Comparison of ENCODE assay signal across 2 cellular contexts in the genomic region with DNA sequence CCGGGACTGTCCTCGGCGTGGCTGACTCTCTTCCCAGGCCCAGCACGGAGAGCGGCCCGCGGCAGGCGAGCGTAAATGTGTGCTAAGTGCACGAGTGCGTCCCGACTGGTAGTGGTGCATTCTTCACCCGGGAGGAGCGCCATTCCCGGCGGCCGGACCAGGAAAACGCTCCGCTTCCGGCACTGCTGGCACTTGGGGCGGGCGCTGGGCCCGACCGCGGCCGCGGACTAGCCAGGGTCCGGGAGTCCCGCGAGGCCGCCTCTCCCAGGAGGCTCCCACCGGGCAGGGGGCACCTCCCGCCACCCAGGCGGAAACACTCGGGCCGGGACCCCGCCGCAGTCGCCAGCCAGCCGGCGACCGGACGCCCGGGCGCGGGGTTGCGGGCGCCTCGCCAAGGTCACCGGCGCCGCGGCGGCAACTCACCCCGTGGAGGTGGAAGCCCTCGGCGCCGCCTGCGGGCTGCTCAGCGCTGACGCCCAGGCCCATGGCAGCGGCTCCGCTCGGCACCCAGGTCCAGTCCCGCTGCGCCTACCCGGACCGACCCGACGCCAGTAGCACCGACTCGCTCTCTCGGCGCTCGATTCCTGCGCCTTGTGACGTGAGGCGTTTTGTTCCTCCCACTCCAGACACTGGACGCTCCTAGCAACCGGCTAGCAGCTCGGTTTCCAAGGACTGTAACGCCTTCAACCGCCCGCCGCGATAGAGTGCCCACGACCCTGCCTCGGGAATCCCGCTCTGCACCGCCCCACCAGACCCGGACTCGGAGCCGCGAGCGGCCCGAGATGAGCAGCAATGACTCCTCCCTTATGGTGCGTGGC.
TF ChIP-seq lines count a peak whose summit lies in the region.

A gene (minus strand): TSS at position 572 of the 818 bp plus-strand sequence. CDS start 86 bp downstream, at position 486.
A gene with protein sequence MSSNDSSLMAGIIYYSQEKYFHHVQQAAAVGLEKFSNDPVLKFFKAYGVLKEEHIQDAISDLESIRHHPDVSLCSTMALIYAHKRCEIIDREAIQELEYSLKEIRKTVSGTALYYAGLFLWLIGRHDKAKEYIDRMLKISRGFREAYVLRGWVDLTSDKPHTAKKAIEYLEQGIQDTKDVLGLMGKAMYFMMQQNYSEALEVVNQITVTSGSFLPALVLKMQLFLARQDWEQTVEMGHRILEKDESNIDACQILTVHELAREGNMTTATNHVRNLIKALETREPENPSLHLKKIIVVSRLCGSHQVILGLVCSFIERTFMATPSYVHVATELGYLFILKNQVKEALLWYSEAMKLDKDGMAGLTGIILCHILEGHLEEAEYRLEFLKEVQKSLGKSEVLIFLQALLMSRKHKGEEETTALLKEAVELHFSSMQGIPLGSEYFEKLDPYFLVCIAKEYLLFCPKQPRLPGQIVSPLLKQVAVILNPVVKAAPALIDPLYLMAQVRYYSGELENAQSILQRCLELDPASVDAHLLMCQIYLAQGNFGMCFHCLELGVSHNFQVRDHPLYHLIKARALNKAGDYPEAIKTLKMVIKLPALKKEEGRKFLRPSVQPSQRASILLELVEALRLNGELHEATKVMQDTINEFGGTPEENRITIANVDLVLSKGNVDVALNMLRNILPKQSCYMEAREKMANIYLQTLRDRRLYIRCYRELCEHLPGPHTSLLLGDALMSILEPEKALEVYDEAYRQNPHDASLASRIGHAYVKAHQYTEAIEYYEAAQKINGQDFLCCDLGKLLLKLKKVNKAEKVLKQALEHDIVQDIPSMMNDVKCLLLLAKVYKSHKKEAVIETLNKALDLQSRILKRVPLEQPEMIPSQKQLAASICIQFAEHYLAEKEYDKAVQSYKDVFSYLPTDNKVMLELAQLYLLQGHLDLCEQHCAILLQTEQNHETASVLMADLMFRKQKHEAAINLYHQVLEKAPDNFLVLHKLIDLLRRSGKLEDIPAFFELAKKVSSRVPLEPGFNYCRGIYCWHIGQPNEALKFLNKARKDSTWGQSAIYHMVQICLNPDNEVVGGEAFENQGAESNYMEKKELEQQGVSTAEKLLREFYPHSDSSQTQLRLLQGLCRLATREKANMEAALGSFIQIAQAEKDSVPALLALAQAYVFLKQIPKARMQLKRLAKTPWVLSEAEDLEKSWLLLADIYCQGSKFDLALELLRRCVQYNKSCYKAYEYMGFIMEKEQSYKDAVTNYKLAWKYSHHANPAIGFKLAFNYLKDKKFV (N-terminal part only) (plus strand): TSS at position 625 of the 818 bp plus-strand sequence. CDS start 158 bp downstream, at position 783.

TF ChIP-seq in GM12891, 5 proteins besides CTCF, POLR2A, EP300 and RAD21:
- TF ChIP-seq PAX5 (IDR thresholded peaks at IDR 0.05; ENCODE audit: insufficient read depth, low read length, severe bottlenecking) (no peak), POLR2AphosphoS5 (IDR thresholded peaks at IDR 0.05; ENCODE audit: low read depth, low read length) (no peak), POU2F2 (IDR thresholded peaks at IDR 0.05; ENCODE audit: low read depth, low read length) (no peak), TAF1 (IDR thresholded peaks at IDR 0.05; ENCODE audit: low read depth, low read length) (no peak)

TF ChIP-seq in K562, 482 proteins besides CTCF, POLR2A, EP300 and RAD21 (continues in another document):
- TF ChIP-seq KAT7 (CRISPR knock-in tag; IDR thresholded peaks at IDR 0.05; ENCODE audit: borderline replicate concordance) (peak; percentile 71; the same call in 1 of the 2 replicates), JUND (IDR thresholded peaks at IDR 0.05; ENCODE audit: borderline replicate concordance, low read depth, low read length) (peak; percentile 66), JUND (tag; IDR thresholded peaks at IDR 0.05; ENCODE audit: borderline replicate concordance, low read depth, low read length) (peak; percentile 40; the same call in 1 of the 3 replicates), ZNF57 (CRISPR knock-in tag; IDR thresholded peaks at IDR 0.05) (0 out of 2 replicates have a peak, but pooled peaks have one; percentile 37), TAF1 (IDR thresholded peaks at IDR 0.05; ENCODE audit: control insufficient read depth, extremely low read depth, insufficient read depth, low read length, severe bottlenecking) (peak; percentile 51), DPF2 (IDR thresholded peaks at IDR 0.05) (no peak), ZBED1 (IDR thresholded peaks at IDR 0.05) (no peak), CXXC5 (CRISPR knock-in tag; IDR thresholded peaks at IDR 0.05) (peak; percentile 78), HMGN3 (IDR thresholded peaks at IDR 0.05; ENCODE audit: borderline replicate concordance, extremely low read depth, insufficient read length, low read depth, low read length) (peak; percentile 47), RBM22 (IDR thresholded peaks at IDR 0.05; ENCODE audit: low read depth, low read length, poor library complexity, severe bottlenecking) (peak; percentile 44), ZNF695 (CRISPR knock-in tag; IDR thresholded peaks at IDR 0.05) (0 out of 2 replicates have a peak, but pooled peaks have one; percentile 52), MXI1 (IDR thresholded peaks at IDR 0.05; ENCODE audit: low read depth, low read length) (peak; percentile 68; the same call in 1 of the 2 replicates), ZNF76 (CRISPR knock-in tag; IDR thresholded peaks at IDR 0.05; ENCODE audit: borderline replicate concordance) (0 out of 2 replicates have a peak, but pooled peaks have one; percentile 32), SMARCA4 (IDR thresholded peaks at IDR 0.05) (0 out of 2 replicates have a peak, but pooled peaks have one; percentile 8), NCOA6 (IDR thresholded peaks at IDR 0.05) (no peak), ETV1 (tag; conservative IDR thresholded peaks at IDR 0.05; ENCODE audit: low read depth) (peak; percentile 58; the same call in 1 of the 2 replicates), HCFC1 (IDR thresholded peaks at IDR 0.05; ENCODE audit: low read depth, low read length) (peak; percentile 68), PML (IDR thresholded peaks at IDR 0.05; ENCODE audit: low read length) (peak; percentile 52; the same call in 1 of the 2 replicates), SUPT5H (IDR thresholded peaks at IDR 0.05) (peak; percentile 65), SMC3 (conservative IDR thresholded peaks at IDR 0.05; ENCODE audit: insufficient read depth, low read depth, low read length) (no peak), DMBX1 (CRISPR knock-in tag; IDR thresholded peaks at IDR 0.05; ENCODE audit: borderline replicate concordance) (0 out of 2 replicates have a peak, but pooled peaks have one; percentile 29), ZKSCAN1 (IDR thresholded peaks at IDR 0.05; ENCODE audit: low read depth, low read length) (no peak), SMARCE1 (IDR thresholded peaks at IDR 0.05) (peak; percentile 62), SP1 (CRISPR knock-in tag; IDR thresholded peaks at IDR 0.05) (peak; percentile 83), LARP7 (IDR thresholded peaks at IDR 0.05) (no peak), SMARCA5 (IDR thresholded peaks at IDR 0.05) (no peak), SMAD2 (IDR thresholded peaks at IDR 0.05; ENCODE audit: low read depth, low read length) (no peak), MIER1 (IDR thresholded peaks at IDR 0.05; ENCODE audit: low read depth) (no peak), NR1H2 (CRISPR knock-in tag; IDR thresholded peaks at IDR 0.05) (no peak), TEAD1 (CRISPR knock-in tag; IDR thresholded peaks at IDR 0.05) (peak in 1 of 2 experiments; percentile 57; a peak in 1 of 4 replicates), NFIC (IDR thresholded peaks at IDR 0.05) (peak; percentile 85)
- TF ChIP-seq, protein P1, sequence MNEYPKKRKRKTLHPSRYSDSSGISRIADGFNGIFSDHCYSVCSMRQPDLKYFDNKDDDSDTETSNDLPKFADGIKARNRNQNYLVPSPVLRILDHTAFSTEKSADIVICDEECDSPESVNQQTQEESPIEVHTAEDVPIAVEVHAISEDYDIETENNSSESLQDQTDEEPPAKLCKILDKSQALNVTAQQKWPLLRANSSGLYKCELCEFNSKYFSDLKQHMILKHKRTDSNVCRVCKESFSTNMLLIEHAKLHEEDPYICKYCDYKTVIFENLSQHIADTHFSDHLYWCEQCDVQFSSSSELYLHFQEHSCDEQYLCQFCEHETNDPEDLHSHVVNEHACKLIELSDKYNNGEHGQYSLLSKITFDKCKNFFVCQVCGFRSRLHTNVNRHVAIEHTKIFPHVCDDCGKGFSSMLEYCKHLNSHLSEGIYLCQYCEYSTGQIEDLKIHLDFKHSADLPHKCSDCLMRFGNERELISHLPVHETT (CRISPR knock-in tag; conservative IDR thresholded peaks at IDR 0.05 in 1 of 2, IDR thresholded peaks at IDR 0.05 in 1 of 2): peak in 1 of 2 experiments; percentile 83; a peak in 2 of 4 replicates
- TF ChIP-seq, protein P2, sequence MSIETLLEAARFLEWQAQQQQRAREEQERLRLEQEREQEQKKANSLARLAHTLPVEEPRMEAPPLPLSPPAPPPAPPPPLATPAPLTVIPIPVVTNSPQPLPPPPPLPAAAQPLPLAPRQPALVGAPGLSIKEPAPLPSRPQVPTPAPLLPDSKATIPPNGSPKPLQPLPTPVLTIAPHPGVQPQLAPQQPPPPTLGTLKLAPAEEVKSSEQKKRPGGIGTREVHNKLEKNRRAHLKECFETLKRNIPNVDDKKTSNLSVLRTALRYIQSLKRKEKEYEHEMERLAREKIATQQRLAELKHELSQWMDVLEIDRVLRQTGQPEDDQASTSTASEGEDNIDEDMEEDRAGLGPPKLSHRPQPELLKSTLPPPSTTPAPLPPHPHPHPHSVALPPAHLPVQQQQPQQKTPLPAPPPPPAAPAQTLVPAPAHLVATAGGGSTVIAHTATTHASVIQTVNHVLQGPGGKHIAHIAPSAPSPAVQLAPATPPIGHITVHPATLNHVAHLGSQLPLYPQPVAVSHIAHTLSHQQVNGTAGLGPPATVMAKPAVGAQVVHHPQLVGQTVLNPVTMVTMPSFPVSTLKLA (conservative IDR thresholded peaks at IDR 0.05): peak in 1 of 2 experiments; percentile 79
- TF ChIP-seq, protein P3, sequence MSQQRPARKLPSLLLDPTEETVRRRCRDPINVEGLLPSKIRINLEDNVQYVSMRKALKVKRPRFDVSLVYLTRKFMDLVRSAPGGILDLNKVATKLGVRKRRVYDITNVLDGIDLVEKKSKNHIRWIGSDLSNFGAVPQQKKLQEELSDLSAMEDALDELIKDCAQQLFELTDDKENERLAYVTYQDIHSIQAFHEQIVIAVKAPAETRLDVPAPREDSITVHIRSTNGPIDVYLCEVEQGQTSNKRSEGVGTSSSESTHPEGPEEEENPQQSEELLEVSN (IDR thresholded peaks at IDR 0.05; ENCODE audit: borderline replicate concordance in 1 of 2, extremely low read depth in 1 of 2, insufficient read depth in 1 of 2, insufficient read length in 1 of 2, low read depth in 1 of 2, low read length in 1 of 2, poor library complexity in 1 of 2, severe bottlenecking in 1 of 2): peak in 1 of 2 experiments; percentile 38
- TF ChIP-seq, protein P4, sequence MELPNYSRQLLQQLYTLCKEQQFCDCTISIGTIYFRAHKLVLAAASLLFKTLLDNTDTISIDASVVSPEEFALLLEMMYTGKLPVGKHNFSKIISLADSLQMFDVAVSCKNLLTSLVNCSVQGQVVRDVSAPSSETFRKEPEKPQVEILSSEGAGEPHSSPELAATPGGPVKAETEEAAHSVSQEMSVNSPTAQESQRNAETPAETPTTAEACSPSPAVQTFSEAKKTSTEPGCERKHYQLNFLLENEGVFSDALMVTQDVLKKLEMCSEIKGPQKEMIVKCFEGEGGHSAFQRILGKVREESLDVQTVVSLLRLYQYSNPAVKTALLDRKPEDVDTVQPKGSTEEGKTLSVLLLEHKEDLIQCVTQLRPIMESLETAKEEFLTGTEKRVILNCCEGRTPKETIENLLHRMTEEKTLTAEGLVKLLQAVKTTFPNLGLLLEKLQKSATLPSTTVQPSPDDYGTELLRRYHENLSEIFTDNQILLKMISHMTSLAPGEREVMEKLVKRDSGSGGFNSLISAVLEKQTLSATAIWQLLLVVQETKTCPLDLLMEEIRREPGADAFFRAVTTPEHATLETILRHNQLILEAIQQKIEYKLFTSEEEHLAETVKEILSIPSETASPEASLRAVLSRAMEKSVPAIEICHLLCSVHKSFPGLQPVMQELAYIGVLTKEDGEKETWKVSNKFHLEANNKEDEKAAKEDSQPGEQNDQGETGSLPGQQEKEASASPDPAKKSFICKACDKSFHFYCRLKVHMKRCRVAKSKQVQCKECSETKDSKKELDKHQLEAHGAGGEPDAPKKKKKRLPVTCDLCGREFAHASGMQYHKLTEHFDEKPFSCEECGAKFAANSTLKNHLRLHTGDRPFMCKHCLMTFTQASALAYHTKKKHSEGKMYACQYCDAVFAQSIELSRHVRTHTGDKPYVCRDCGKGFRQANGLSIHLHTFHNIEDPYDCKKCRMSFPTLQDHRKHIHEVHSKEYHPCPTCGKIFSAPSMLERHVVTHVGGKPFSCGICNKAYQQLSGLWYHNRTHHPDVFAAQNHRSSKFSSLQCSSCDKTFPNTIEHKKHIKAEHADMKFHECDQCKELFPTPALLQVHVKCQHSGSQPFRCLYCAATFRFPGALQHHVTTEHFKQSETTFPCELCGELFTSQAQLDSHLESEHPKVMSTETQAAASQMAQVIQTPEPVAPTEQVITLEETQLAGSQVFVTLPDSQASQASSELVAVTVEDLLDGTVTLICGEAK (IDR thresholded peaks at IDR 0.05): peak; percentile 44; the same call in 1 of the 2 replicates
- TF ChIP-seq, protein P4 (CRISPR knock-in tag; IDR thresholded peaks at IDR 0.05): no peak
- TF ChIP-seq, protein P5, sequence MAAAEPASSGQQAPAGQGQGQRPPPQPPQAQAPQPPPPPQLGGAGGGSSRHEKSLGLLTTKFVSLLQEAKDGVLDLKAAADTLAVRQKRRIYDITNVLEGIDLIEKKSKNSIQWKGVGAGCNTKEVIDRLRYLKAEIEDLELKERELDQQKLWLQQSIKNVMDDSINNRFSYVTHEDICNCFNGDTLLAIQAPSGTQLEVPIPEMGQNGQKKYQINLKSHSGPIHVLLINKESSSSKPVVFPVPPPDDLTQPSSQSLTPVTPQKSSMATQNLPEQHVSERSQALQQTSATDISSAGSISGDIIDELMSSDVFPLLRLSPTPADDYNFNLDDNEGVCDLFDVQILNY (CRISPR knock-in tag; IDR thresholded peaks at IDR 0.05): 0 out of 2 replicates have a peak, but pooled peaks have one; percentile 21
